In genomic region chr6:1016329-1017302, GRCh38 we compare ENCODE assay signal across 20 cellular contexts.
"Had no signal": no experiment of that assay in that cellular context is flagged by ENCODE, and none has a peak within 500 bp of the region (broad histone marks: within the 10 kb centered on the region; RNA-seq: fewer than 3 reads in every experiment).

No MANE protein-coding gene starts in this region.

- DNase-seq: activated CD4-positive, alpha-beta T cell treated with anti-CD3 and anti-CD28 coated beads for 4 hours; activated CD4-positive, alpha-beta T cell treated with anti-CD3 and anti-CD28 coated beads, Interleukin-2, amount 50 U/mL, for 4 hours; activated naive CD4-positive, alpha-beta T cell; activated naive CD8-positive, alpha-beta T cell treated with anti-CD3 and anti-CD28 coated beads for 36 hours; activated T-cell treated with anti-CD3 and anti-CD28 coated beads for 4 hours; activated T-cell treated with anti-CD3 and anti-CD28 coated beads, Interleukin-2, amount 50 U/mL, for 72 hours; adrenal gland; aorta; cortex of kidney; heart left ventricle; left ventricle myocardium inferior; naive thymus-derived CD4-positive, alpha-beta T cell; nucleus accumbens; right cardiac atrium; stimulated activated CD4-positive, alpha-beta T cell treated with anti-CD3 and anti-CD28 coated beads, Interleukin-2, amount 100 ng/mL, for 48 hours; stimulated activated naive CD4-positive, alpha-beta T cell treated with Interleukin-2 at 50 U/mL for 16 hours; testis; transverse colon had no signal

- H3K27ac ChIP-seq: adrenal gland, cardiac muscle cell, heart left ventricle, left ventricle myocardium inferior, testis, transverse colon had no signal

- H3K36me3 ChIP-seq: adrenal gland, cardiac muscle cell, heart left ventricle, left ventricle myocardium inferior, transverse colon had no signal

- H3K27me3 ChIP-seq: cardiac muscle cell, testis, transverse colon had no signal

- H3K4me1 ChIP-seq: adrenal gland, heart left ventricle, left ventricle myocardium inferior, testis had no signal

- H3K9me3 ChIP-seq: adrenal gland, heart left ventricle, testis, transverse colon had no signal

- H3K4me3 ChIP-seq: adrenal gland, cardiac muscle cell, heart left ventricle, left ventricle myocardium inferior, lung, testis, transverse colon had no signal
